Comparison of ENCODE assay signal across 19 cellular contexts in the genomic region with DNA sequence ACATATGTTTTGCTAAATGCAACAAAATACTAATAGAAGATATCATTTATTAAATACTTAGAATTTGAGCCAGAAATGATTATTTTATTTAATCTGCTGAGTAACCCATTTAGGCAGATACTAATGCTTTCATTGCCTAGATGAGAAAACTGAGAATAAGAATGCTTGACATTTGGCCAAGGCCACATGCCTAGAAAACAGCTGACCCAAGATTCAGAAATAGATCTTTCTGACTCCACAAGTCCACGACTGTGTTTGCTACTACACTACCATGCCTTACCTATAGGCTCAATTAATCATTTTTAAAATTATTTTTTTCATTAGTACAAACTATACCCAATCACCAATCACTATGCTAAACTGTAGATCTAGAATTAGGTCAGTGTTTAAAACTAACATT.
DNase-seq lines count a peak whose midpoint lies in the region; ATAC-seq and TF ChIP-seq lines count a peak whose summit lies in the region.
"Had no signal": no experiment of that assay in that cellular context is flagged by ENCODE, and none has a peak within 500 bp of the region (broad histone marks: within the 10 kb centered on the region; RNA-seq: fewer than 3 reads in every experiment).

No MANE protein-coding gene starts in this region.

- CTCF ChIA-PET in CD8-positive, alpha-beta memory T cell (lab: Charles Lee): no interaction called here

- POLR2A ChIA-PET in CD8-positive, alpha-beta memory T cell (lab: Charles Lee): no interaction called here

- peaks cover 4 to 19% (median 8%) of the 10 kb centered on the region in 3 donors for H3K36me3 Mint-ChIP-seq in CD8-positive, alpha-beta memory T cell
- H3K36me3 Mint-ChIP-seq in progenitor cell of endocrine pancreas (ENCODE audit: insufficient read depth): peaks cover 5% of the 10 kb centered on the region

- no peak for TF ChIP-seq POLR2A in gastrocnemius medialis (IDR thresholded peaks at IDR 0.05)

- intact Hi-C loops in gastrocnemius medialis (cut with DNase I; ENCODE audit: low total_unique reads): loop anchor here (5.0 kb wide), 1 partner anchor 44 kb away; no protein-coding TSS in a partner anchor

- peak; percentile 44; the same call in 1 of the 3 replicates for ATAC-seq in SK-N-SH treated with all-trans-retinoic acid at 6 μM for 48 hours
- peak; percentile 85 to 89 for ATAC-seq in gastrocnemius medialis
- ATAC-seq in GM18861 (IDR thresholded peaks at IDR 0.05; ENCODE audit: unreplicated experiment): no peak
- ATAC-seq: CD8-positive, alpha-beta T cell; esophagus mucosa had no signal

- H3K4me1 Mint-ChIP-seq in CD8-positive, alpha-beta memory T cell: no peaks in the 10 kb centered on the region
- peaks cover 10% of the 10 kb centered on the region for H3K4me1 Mint-ChIP-seq in progenitor cell of endocrine pancreas (ENCODE audit: low read depth)

- H3K27me3 Mint-ChIP-seq in CD8-positive, alpha-beta memory T cell: no peaks in the 10 kb centered on the region
- H3K27me3 Mint-ChIP-seq in progenitor cell of endocrine pancreas: no peaks in the 10 kb centered on the region
- H3K27me3 Mint-ChIP-seq: activated naive CD8-positive, alpha-beta T cell treated with anti-CD3 and anti-CD28 coated beads for 36 hours had no signal

- peak overlapping the region in 1 of 4 donors; percentile 40 for H3K27ac ChIP-seq in gastrocnemius medialis
- no peak overlapping the region for H3K27ac ChIP-seq in CD8-positive, alpha-beta memory T cell (ENCODE audit: low read depth, low read length)
- H3K27ac ChIP-seq: breast epithelium, skin epidermis had no signal

- H3K4me1 ChIP-seq in gastrocnemius medialis: peaks cover 28 to 47% of the 10 kb centered on the region in 2 donors
- H3K4me1 ChIP-seq in CD8-positive, alpha-beta memory T cell (ENCODE audit: insufficient read depth, low read length): no peaks in the 10 kb centered on the region
- H3K4me1 ChIP-seq: breast epithelium had no signal

- H3K27ac Mint-ChIP-seq in CD8-positive, alpha-beta memory T cell: no peak overlapping the region
- no peak overlapping the region for H3K27ac Mint-ChIP-seq in progenitor cell of endocrine pancreas
- H3K27ac Mint-ChIP-seq: activated naive CD8-positive, alpha-beta T cell treated with anti-CD3 and anti-CD28 coated beads for 36 hours; CD8-positive, alpha-beta T cell; HFFc6 had no signal

- H3K9me3 ChIP-seq in gastrocnemius medialis: no peaks in the 10 kb centered on the region
- no peaks in the 10 kb centered on the region for H3K9me3 ChIP-seq in CD8-positive, alpha-beta memory T cell (ENCODE audit: low read length)
- H3K9me3 ChIP-seq: breast epithelium had no signal

- in situ Hi-C loops in gastrocnemius medialis (cut with MboI; ENCODE audit: low sequenced_read_pairs in 4 of 4): no loop called here

- peak; percentile 7 for DNase-seq in GM03348 (ENCODE audit: low spot score)
- DNase-seq in fibroblast of peridontal ligament (ENCODE audit: extremely low read depth): peak; percentile 54
- peak in 1 of 2 donors; percentile 13 for DNase-seq in gastrocnemius medialis
- no peak for DNase-seq in CD8-positive, alpha-beta memory T cell
- no peak for DNase-seq in progenitor cell of endocrine pancreas (ENCODE audit: low spot score, unreplicated experiment)
- DNase-seq in NCI-H1048 (lab: John Stamatoyannopoulos, UW): no peak
- DNase-seq: activated naive CD8-positive, alpha-beta T cell treated with anti-CD3 and anti-CD28 coated beads for 36 hours; CD8-positive, alpha-beta T cell; DMS79 treated with DMSO at 0.1 percent for 48 hours; HFFc6; KBM-7; NCI-H1694 treated with DMSO at 0.1 percent for 48 hours; NK-92 treated with Interleukin-12 subunit alpha and Interleukin-12 subunit beta, amount 100 ng/mL, for 24 hours; stimulated activated CD4-positive, alpha-beta T cell treated with anti-CD3 and anti-CD28 coated beads, Interleukin-4, amount 100 ng/mL, for 4 hours had no signal

- no peaks in the 10 kb centered on the region for H3K36me3 ChIP-seq in gastrocnemius medialis
- no peaks in the 10 kb centered on the region for H3K36me3 ChIP-seq in CD8-positive, alpha-beta memory T cell (ENCODE audit: insufficient read depth, low read length)
- H3K36me3 ChIP-seq: breast epithelium had no signal

- TF ChIP-seq CTCF in gastrocnemius medialis (IDR thresholded peaks at IDR 0.05 in 4 of 5, conservative IDR thresholded peaks at IDR 0.05 in 1 of 5): peak in 1 of 5 experiments; percentile 15
- no peak for TF ChIP-seq CTCF in progenitor cell of endocrine pancreas (IDR thresholded peaks at IDR 0.05; ENCODE audit: unreplicated experiment)

- H3K9me3 Mint-ChIP-seq in CD8-positive, alpha-beta memory T cell: no peaks in the 10 kb centered on the region
- no peaks in the 10 kb centered on the region for H3K9me3 Mint-ChIP-seq in progenitor cell of endocrine pancreas (ENCODE audit: low read depth)
- H3K9me3 Mint-ChIP-seq: activated naive CD8-positive, alpha-beta T cell treated with anti-CD3 and anti-CD28 coated beads for 36 hours; CD8-positive, alpha-beta T cell; HFFc6 had no signal

- no peaks in the 10 kb centered on the region for H3K27me3 ChIP-seq in gastrocnemius medialis
- no peaks in the 10 kb centered on the region for H3K27me3 ChIP-seq in CD8-positive, alpha-beta memory T cell (ENCODE audit: insufficient read depth, low read length, poor library complexity, severe bottlenecking)
- H3K27me3 ChIP-seq: breast epithelium had no signal

- no peak overlapping the region for H3K4me3 Mint-ChIP-seq in CD8-positive, alpha-beta memory T cell
- no peak overlapping the region for H3K4me3 Mint-ChIP-seq in progenitor cell of endocrine pancreas (ENCODE audit: low read depth)
- H3K4me3 Mint-ChIP-seq: activated naive CD8-positive, alpha-beta T cell treated with anti-CD3 and anti-CD28 coated beads for 36 hours; CD8-positive, alpha-beta T cell; HFFc6 had no signal

- H3K4me3 ChIP-seq in gastrocnemius medialis: no peak overlapping the region
- H3K4me3 ChIP-seq in CD8-positive, alpha-beta memory T cell (ENCODE audit: low read length): no peak overlapping the region
- H3K4me3 ChIP-seq: breast epithelium, skin epidermis had no signal

TF ChIP-seq in SK-N-SH treated with all-trans-retinoic acid at 6 μM for 48 hours, 23 proteins besides CTCF, POLR2A, EP300 and RAD21:
- no peak for TF ChIP-seq ZFP30 (CRISPR knock-in tag; IDR thresholded peaks at IDR 0.05)
- TF ChIP-seq TOX (CRISPR knock-in tag; IDR thresholded peaks at IDR 0.05; ENCODE audit: borderline replicate concordance): no peak
- TF ChIP-seq, protein P1, sequence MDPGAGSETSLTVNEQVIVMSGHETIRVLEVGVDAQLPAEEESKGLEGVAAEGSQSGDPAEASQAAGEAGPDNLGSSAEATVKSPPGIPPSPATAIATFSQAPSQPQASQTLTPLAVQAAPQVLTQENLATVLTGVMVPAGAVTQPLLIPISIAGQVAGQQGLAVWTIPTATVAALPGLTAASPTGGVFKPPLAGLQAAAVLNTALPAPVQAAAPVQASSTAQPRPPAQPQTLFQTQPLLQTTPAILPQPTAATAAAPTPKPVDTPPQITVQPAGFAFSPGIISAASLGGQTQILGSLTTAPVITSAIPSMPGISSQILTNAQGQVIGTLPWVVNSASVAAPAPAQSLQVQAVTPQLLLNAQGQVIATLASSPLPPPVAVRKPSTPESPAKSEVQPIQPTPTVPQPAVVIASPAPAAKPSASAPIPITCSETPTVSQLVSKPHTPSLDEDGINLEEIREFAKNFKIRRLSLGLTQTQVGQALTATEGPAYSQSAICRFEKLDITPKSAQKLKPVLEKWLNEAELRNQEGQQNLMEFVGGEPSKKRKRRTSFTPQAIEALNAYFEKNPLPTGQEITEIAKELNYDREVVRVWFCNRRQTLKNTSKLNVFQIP (CRISPR knock-in tag; IDR thresholded peaks at IDR 0.05; ENCODE audit: borderline replicate concordance, low read depth): no peak
- no peak for TF ChIP-seq BACH2 (CRISPR knock-in tag; IDR thresholded peaks at IDR 0.05; ENCODE audit: borderline replicate concordance)
- TF ChIP-seq SNAI2 (CRISPR knock-in tag; IDR thresholded peaks at IDR 0.05): no peak
- no peak for TF ChIP-seq ZC3H10 (CRISPR knock-in tag; IDR thresholded peaks at IDR 0.05)
- no peak for TF ChIP-seq CSDC2 (CRISPR knock-in tag; IDR thresholded peaks at IDR 0.05)
- TF ChIP-seq ESRRG (CRISPR knock-in tag; IDR thresholded peaks at IDR 0.05): no peak
- TF ChIP-seq, protein P2, sequence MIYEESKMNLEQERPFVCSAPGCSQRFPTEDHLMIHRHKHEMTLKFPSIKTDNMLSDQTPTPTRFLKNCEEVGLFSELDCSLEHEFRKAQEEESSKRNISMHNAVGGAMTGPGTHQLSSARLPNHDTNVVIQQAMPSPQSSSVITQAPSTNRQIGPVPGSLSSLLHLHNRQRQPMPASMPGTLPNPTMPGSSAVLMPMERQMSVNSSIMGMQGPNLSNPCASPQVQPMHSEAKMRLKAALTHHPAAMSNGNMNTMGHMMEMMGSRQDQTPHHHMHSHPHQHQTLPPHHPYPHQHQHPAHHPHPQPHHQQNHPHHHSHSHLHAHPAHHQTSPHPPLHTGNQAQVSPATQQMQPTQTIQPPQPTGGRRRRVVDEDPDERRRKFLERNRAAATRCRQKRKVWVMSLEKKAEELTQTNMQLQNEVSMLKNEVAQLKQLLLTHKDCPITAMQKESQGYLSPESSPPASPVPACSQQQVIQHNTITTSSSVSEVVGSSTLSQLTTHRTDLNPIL (CRISPR knock-in tag; IDR thresholded peaks at IDR 0.05; ENCODE audit: low read depth): no peak
- no peak for TF ChIP-seq ZFP3 (CRISPR knock-in tag; IDR thresholded peaks at IDR 0.05)
- no peak for TF ChIP-seq ISL1 (CRISPR knock-in tag; IDR thresholded peaks at IDR 0.05)

Comparison
In these comparisons a context has a peak if more than half of its experiments do, and no peak if none do; other contexts are left out.
1. DNase-seq: peak in GM03348 (single experiment) and fibroblast of peridontal ligament (single experiment); none in CD8-positive, alpha-beta memory T cell (0 of 5), progenitor cell of endocrine pancreas (single experiment) and NCI-H1048 (single experiment).